ENCODE assay signal across 16 cellular contexts in genomic region chr15:71496336-71496955, GRCh38.
A peak's percentile ranks its signal among the peaks of the same experiment; 100 is the strongest.
DNase-seq lines count a peak whose midpoint lies in the region; ATAC-seq and TF ChIP-seq lines count a peak whose summit lies in the region.
"Had no signal": no experiment of that assay in that cellular context is flagged by ENCODE, and none has a peak within 500 bp of the region (broad histone marks: within the 10 kb centered on the region; RNA-seq: fewer than 3 reads in every experiment).

No MANE protein-coding gene starts in this region.

- H3K4me3 ChIP-seq in left ventricle myocardium inferior: no peak overlapping the region
- H3K4me3 ChIP-seq: A549 had no signal

- H3K36me3 ChIP-seq in left ventricle myocardium inferior: no peaks in the 10 kb centered on the region

- H3K27ac ChIP-seq in left ventricle myocardium inferior (replicated peaks): peak overlapping the region; percentile 79
- H3K27ac ChIP-seq: A549 had no signal

- intact Hi-C loops in left ventricle myocardium inferior (cut with micrococcal nuclease) (no loop called here), left ventricle myocardium superior (cut with micrococcal nuclease) (no loop called here)

- DNase-seq in left ventricle myocardium inferior (no peak), left ventricle myocardium superior (no peak), fibroblast of gingiva (ENCODE audit: low read depth) (peak; percentile 7), stromal cell of bone marrow (ENCODE audit: low read depth) (peak; percentile 67), NOMO-1 treated with dmso at 0.1 percent for 144 hours (lab: John Stamatoyannopoulos, UW; ENCODE audit: unreplicated experiment) (no peak)
- no peak for DNase-seq in activated CD4-positive, alpha-beta T cell treated with anti-CD3 and anti-CD28 coated beads, Interleukin-2, amount 50 U/mL, for 1 hour
- DNase-seq in activated CD4-positive, alpha-beta T cell treated with anti-CD3 and anti-CD28 coated beads for 1 hour: no peak
- DNase-seq: activated CD8-positive, alpha-beta memory T cell treated with anti-CD3 and anti-CD28 coated beads, Interleukin-2, amount 50 U/mL, for 48 hours; activated naive CD4-positive, alpha-beta T cell treated with anti-CD3 and anti-CD28 coated beads, Interleukin-2, amount 50 U/mL, for 16 hours; CD4-positive, alpha-beta memory T cell; DMS79 treated with DMSO at 0.1 percent for 48 hours; effector CD8-positive, alpha-beta T cell; Kasumi-1; NCI-H1436 treated with DMSO at 0.1 percent for 48 hours had no signal

- ATAC-seq in left ventricle myocardium superior (no peak), SK-N-SH treated with all-trans-retinoic acid at 6 μM for 48 hours (peak; percentile 24; the same call in 1 of the 3 replicates)
- ATAC-seq: A549 had no signal

- peaks cover 13% of the 10 kb centered on the region for H3K9me3 ChIP-seq in left ventricle myocardium inferior (replicated peaks)

- TF ChIP-seq CTCF in left ventricle myocardium inferior (IDR thresholded peaks at IDR 0.05; ENCODE audit: borderline replicate concordance): no peak

- H3K4me1 ChIP-seq in left ventricle myocardium inferior: peaks cover 43% of the 10 kb centered on the region
- H3K4me1 ChIP-seq: A549 had no signal

- H3K27me3 ChIP-seq in left ventricle myocardium inferior (ENCODE audit: low read depth): no peaks in the 10 kb centered on the region

TF ChIP-seq in SK-N-SH treated with all-trans-retinoic acid at 6 μM for 48 hours, 23 proteins besides CTCF, POLR2A, EP300 and RAD21:
- TF ChIP-seq ARNTL (CRISPR knock-in tag; IDR thresholded peaks at IDR 0.05; ENCODE audit: borderline replicate concordance, low read depth) (no peak), ZC3H10 (CRISPR knock-in tag; IDR thresholded peaks at IDR 0.05) (no peak), TOX (CRISPR knock-in tag; IDR thresholded peaks at IDR 0.05; ENCODE audit: borderline replicate concordance) (no peak), ZNF8 (CRISPR knock-in tag; IDR thresholded peaks at IDR 0.05) (no peak), CREB5 (CRISPR knock-in tag; IDR thresholded peaks at IDR 0.05; ENCODE audit: low read depth) (no peak), ZNF70 (CRISPR knock-in tag; IDR thresholded peaks at IDR 0.05) (no peak), OSR1 (CRISPR knock-in tag; IDR thresholded peaks at IDR 0.05) (no peak), CSRNP3 (CRISPR knock-in tag; IDR thresholded peaks at IDR 0.05) (no peak), TCF4 (CRISPR knock-in tag; IDR thresholded peaks at IDR 0.05; ENCODE audit: borderline replicate concordance) (no peak), PPARA (CRISPR knock-in tag; IDR thresholded peaks at IDR 0.05; ENCODE audit: borderline replicate concordance) (no peak), TSHZ2 (CRISPR knock-in tag; IDR thresholded peaks at IDR 0.05) (no peak), ZNF565 (CRISPR knock-in tag; conservative IDR thresholded peaks at IDR 0.05; ENCODE audit: low read depth) (no peak)
- TF ChIP-seq, protein P1, sequence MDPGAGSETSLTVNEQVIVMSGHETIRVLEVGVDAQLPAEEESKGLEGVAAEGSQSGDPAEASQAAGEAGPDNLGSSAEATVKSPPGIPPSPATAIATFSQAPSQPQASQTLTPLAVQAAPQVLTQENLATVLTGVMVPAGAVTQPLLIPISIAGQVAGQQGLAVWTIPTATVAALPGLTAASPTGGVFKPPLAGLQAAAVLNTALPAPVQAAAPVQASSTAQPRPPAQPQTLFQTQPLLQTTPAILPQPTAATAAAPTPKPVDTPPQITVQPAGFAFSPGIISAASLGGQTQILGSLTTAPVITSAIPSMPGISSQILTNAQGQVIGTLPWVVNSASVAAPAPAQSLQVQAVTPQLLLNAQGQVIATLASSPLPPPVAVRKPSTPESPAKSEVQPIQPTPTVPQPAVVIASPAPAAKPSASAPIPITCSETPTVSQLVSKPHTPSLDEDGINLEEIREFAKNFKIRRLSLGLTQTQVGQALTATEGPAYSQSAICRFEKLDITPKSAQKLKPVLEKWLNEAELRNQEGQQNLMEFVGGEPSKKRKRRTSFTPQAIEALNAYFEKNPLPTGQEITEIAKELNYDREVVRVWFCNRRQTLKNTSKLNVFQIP (CRISPR knock-in tag; IDR thresholded peaks at IDR 0.05; ENCODE audit: borderline replicate concordance, low read depth): no peak

Comparison
In these comparisons a context has a peak if more than half of its experiments do, and no peak if none do; other contexts are left out.
1. DNase-seq: peak in fibroblast of gingiva (single experiment) and stromal cell of bone marrow (single experiment); none in left ventricle myocardium inferior (single experiment), left ventricle myocardium superior (single experiment), activated CD4-positive, alpha-beta T cell treated with anti-CD3 and anti-CD28 coated beads, Interleukin-2, amount 50 U/mL, for 1 hour (single experiment), activated CD4-positive, alpha-beta T cell treated with anti-CD3 and anti-CD28 coated beads for 1 hour (single experiment) and NOMO-1 treated with dmso at 0.1 percent for 144 hours (single experiment).